Comparison of ENCODE assay signal across 1 cellular context in the genomic region with DNA sequence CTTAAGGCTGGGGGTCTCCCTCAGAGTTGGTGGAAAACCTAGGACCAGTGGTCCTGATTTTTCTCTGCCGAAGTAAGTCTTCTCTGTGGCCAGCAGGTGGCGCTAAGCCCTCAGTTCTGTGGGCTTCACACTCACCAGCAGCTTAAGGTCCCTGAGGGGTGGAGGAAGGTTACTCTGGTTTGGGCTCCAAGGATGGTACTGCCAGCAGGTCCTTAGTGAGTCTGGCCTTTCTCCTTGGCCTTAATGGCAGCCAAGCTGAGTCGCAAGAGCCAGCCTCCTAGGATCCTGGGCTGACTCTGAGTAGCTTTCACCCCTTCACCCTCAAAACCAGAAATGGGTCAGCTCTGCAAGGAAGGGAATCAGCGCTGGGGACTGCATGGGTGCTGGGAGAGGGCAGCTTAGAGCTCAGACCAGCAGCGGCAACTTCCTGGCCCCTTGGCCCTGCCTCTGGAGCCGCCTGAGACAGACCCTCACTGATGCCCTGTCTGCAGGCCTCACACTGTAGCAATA.
TF ChIP-seq lines count a peak whose summit lies in the region.

No MANE protein-coding gene starts in this region.

TF ChIP-seq in HepG2, 621 proteins besides CTCF, POLR2A, EP300 and RAD21 (continued from another document):
- TF ChIP-seq ZNF552 (CRISPR knock-in tag; IDR thresholded peaks at IDR 0.05; ENCODE audit: borderline replicate concordance) (no peak), STAG1 (CRISPR knock-in tag; IDR thresholded peaks at IDR 0.05) (peak; percentile 94), KLF13 (CRISPR knock-in tag; IDR thresholded peaks at IDR 0.05) (no peak), FOSL2 (CRISPR knock-in tag; IDR thresholded peaks at IDR 0.05) (peak; percentile 39; the same call in 1 of the 2 replicates), REPIN1 (CRISPR knock-in tag; IDR thresholded peaks at IDR 0.05; ENCODE audit: borderline replicate concordance, low read depth) (peak; percentile 43; the same call in 1 of the 2 replicates), ZNF598 (CRISPR knock-in tag; IDR thresholded peaks at IDR 0.05; ENCODE audit: borderline replicate concordance) (0 out of 2 replicates have a peak, but pooled peaks have one; percentile 25), AKAP8 (CRISPR knock-in tag; IDR thresholded peaks at IDR 0.05) (0 out of 2 replicates have a peak, but pooled peaks have one; percentile 39), XRCC5 (optimal IDR thresholded peaks at IDR 0.05; ENCODE audit: low read length) (peak; percentile 50), POLR2AphosphoS2 (IDR thresholded peaks at IDR 0.05; ENCODE audit: low read depth, low read length) (no peak), IRF2 (CRISPR knock-in tag; IDR thresholded peaks at IDR 0.05) (0 out of 2 replicates have a peak, but pooled peaks have one; percentile 37), SSRP1 (CRISPR knock-in tag; IDR thresholded peaks at IDR 0.05) (peak; percentile 20; the same call in 1 of the 2 replicates), TOPORS (CRISPR knock-in tag; IDR thresholded peaks at IDR 0.05) (peak; percentile 74; the same call in 1 of the 2 replicates), ZNF772 (CRISPR knock-in tag; IDR thresholded peaks at IDR 0.05) (peak; percentile 30; the same call in 1 of the 2 replicates)
- TF ChIP-seq, protein P1, sequence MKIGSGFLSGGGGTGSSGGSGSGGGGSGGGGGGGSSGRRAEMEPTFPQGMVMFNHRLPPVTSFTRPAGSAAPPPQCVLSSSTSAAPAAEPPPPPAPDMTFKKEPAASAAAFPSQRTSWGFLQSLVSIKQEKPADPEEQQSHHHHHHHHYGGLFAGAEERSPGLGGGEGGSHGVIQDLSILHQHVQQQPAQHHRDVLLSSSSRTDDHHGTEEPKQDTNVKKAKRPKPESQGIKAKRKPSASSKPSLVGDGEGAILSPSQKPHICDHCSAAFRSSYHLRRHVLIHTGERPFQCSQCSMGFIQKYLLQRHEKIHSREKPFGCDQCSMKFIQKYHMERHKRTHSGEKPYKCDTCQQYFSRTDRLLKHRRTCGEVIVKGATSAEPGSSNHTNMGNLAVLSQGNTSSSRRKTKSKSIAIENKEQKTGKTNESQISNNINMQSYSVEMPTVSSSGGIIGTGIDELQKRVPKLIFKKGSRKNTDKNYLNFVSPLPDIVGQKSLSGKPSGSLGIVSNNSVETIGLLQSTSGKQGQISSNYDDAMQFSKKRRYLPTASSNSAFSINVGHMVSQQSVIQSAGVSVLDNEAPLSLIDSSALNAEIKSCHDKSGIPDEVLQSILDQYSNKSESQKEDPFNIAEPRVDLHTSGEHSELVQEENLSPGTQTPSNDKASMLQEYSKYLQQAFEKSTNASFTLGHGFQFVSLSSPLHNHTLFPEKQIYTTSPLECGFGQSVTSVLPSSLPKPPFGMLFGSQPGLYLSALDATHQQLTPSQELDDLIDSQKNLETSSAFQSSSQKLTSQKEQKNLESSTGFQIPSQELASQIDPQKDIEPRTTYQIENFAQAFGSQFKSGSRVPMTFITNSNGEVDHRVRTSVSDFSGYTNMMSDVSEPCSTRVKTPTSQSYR (CRISPR knock-in tag; IDR thresholded peaks at IDR 0.05; ENCODE audit: borderline replicate concordance), result no peak
- TF ChIP-seq, protein P2, sequence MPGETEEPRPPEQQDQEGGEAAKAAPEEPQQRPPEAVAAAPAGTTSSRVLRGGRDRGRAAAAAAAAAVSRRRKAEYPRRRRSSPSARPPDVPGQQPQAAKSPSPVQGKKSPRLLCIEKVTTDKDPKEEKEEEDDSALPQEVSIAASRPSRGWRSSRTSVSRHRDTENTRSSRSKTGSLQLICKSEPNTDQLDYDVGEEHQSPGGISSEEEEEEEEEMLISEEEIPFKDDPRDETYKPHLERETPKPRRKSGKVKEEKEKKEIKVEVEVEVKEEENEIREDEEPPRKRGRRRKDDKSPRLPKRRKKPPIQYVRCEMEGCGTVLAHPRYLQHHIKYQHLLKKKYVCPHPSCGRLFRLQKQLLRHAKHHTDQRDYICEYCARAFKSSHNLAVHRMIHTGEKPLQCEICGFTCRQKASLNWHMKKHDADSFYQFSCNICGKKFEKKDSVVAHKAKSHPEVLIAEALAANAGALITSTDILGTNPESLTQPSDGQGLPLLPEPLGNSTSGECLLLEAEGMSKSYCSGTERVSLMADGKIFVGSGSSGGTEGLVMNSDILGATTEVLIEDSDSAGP (CRISPR knock-in tag; IDR thresholded peaks at IDR 0.05; ENCODE audit: borderline replicate concordance), result peak; percentile 43; the same call in 1 of the 2 replicates
- TF ChIP-seq, protein P3, sequence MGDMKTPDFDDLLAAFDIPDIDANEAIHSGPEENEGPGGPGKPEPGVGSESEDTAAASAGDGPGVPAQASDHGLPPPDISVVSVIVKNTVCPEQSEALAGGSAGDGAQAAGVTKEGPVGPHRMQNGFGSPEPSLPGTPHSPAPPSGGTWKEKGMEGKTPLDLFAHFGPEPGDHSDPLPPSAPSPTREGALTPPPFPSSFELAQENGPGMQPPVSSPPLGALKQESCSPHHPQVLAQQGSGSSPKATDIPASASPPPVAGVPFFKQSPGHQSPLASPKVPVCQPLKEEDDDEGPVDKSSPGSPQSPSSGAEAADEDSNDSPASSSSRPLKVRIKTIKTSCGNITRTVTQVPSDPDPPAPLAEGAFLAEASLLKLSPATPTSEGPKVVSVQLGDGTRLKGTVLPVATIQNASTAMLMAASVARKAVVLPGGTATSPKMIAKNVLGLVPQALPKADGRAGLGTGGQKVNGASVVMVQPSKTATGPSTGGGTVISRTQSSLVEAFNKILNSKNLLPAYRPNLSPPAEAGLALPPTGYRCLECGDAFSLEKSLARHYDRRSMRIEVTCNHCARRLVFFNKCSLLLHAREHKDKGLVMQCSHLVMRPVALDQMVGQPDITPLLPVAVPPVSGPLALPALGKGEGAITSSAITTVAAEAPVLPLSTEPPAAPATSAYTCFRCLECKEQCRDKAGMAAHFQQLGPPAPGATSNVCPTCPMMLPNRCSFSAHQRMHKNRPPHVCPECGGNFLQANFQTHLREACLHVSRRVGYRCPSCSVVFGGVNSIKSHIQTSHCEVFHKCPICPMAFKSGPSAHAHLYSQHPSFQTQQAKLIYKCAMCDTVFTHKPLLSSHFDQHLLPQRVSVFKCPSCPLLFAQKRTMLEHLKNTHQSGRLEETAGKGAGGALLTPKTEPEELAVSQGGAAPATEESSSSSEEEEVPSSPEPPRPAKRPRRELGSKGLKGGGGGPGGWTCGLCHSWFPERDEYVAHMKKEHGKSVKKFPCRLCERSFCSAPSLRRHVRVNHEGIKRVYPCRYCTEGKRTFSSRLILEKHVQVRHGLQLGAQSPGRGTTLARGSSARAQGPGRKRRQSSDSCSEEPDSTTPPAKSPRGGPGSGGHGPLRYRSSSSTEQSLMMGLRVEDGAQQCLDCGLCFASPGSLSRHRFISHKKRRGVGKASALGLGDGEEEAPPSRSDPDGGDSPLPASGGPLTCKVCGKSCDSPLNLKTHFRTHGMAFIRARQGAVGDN (CRISPR knock-in tag; IDR thresholded peaks at IDR 0.05), result 0 out of 2 replicates have a peak, but pooled peaks have one; percentile 17
